ENCODE assay signal across 17 cellular contexts in the genomic region with DNA sequence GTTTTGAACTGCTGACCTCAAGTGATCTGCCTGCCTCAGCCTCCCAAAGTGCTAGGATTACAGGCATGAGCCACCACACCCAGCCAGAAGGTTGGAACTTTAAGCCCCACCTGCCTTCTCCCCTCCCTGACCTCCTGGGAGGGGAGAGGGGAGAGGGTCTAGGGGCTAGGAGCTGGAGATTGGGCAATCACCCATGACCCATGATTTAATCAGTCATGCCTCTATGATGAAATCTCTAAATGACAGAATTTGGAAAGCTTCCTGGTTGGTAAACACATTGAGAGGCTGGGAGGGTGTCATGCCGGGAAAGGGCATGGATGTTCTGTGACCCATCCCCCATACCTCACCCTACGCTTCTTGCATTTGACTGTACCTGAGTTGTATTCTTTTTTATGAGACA. TPM values are rescaled to one million over a fixed set of nuclear protein-coding genes. Genes with fewer than 3 reads are reported as not detected.
A peak's percentile ranks its signal among the peaks of the same experiment; 100 is the strongest.
DNase-seq lines count a peak whose midpoint lies in the region; ATAC-seq and TF ChIP-seq lines count a peak whose summit lies in the region.
"Had no signal": no experiment of that assay in that cellular context is flagged by ENCODE, and none has a peak within 500 bp of the region (broad histone marks: within the 10 kb centered on the region; RNA-seq: fewer than 3 reads in every experiment).

No MANE protein-coding gene starts in this region.

- H3K36me3 Mint-ChIP-seq in WTC11, result peaks cover 64% of the 10 kb centered on the region

- no peak overlapping the region for H4K8ac ChIP-seq in neuronal stem cell (ENCODE audit: low read depth, low read length)

- no peaks in the 10 kb centered on the region for H3K27me3 Mint-ChIP-seq in WTC11 (ENCODE audit: low read depth)
- H3K27me3 Mint-ChIP-seq: activated CD8-positive, alpha-beta memory T cell treated with anti-CD3 and anti-CD28 coated beads, Interleukin-2, amount 10 ng/mL, durations not matched to agents 7 days and 5 days; activated naive CD4-positive, alpha-beta T cell treated with anti-CD3 and anti-CD28 coated beads, Interleukin-2, amount 50 U/mL, for 24 hours had no signal

- H3K4me3 ChIP-seq in right lobe of liver (peak overlapping the region in 1 of 3 donors; percentile 5), prostate gland (no peak overlapping the region), neuronal stem cell (ENCODE audit: low read length in 2 of 2) (no peak overlapping the region)
- H3K4me3 ChIP-seq: GM12878, SJSA1, transverse colon had no signal

- H3K27me3 ChIP-seq in right lobe of liver (no peaks in the 10 kb centered on the region), prostate gland (replicated peaks; ENCODE audit: insufficient read depth) (no peaks in the 10 kb centered on the region), neuronal stem cell (ENCODE audit: control insufficient read depth in 3 of 3, insufficient read depth in 3 of 3, low read depth in 1 of 3, low read length in 3 of 3) (no peaks in the 10 kb centered on the region)
- H3K27me3 ChIP-seq: SJSA1, transverse colon had no signal

- intact Hi-C loops in left cardiac atrium (cut with DNase I), result no loop called here
- intact Hi-C loops in Right ventricle myocardium superior (cut with DNase I), result loop anchor here (2.0 kb wide), 1 partner anchor 17 kb away; no protein-coding TSS in a partner anchor
- intact Hi-C loops in right lobe of liver (cut with DNase I), result no loop called here
- intact Hi-C loops in prostate gland (cut with DNase I), result no loop called here

- no peaks in the 10 kb centered on the region for H3K9me3 Mint-ChIP-seq in WTC11
- H3K9me3 Mint-ChIP-seq: activated naive CD4-positive, alpha-beta T cell treated with anti-CD3 and anti-CD28 coated beads, Interleukin-2, amount 50 U/mL, for 24 hours had no signal

- DNase-seq in left cardiac atrium, result no peak
- DNase-seq in Right ventricle myocardium superior, result no peak
- DNase-seq in WTC11 (ENCODE audit: low spot score), result no peak
- peak; percentile 61 to 85 (median 82) for DNase-seq in right lobe of liver
- DNase-seq in GDM1 (lab: John Stamatoyannopoulos, UW), result no peak
- no peak for DNase-seq in prostate gland (ENCODE audit: low spot score)
- no peak for DNase-seq in neuronal stem cell (ENCODE audit: low spot score)
- no peak for DNase-seq in substantia nigra (lab: John Stamatoyannopoulos, UW)
- DNase-seq: activated CD8-positive, alpha-beta memory T cell treated with anti-CD3 and anti-CD28 coated beads, Interleukin-2, amount 10 ng/mL, durations not matched to agents 7 days and 5 days; foreskin melanocyte; kidney; NCI-H524; stimulated activated CD4-positive, alpha-beta T cell treated with anti-CD3 and anti-CD28 coated beads, Interleukin-12 subunit alpha, Interleukin-12 subunit beta, amount 100 ng/mL, for 4 hours; transverse colon had no signal

- H2AK5ac ChIP-seq in neuronal stem cell (ENCODE audit: low read depth, low read length), result no peak overlapping the region

- no peak overlapping the region for H3K4me3 Mint-ChIP-seq in WTC11
- H3K4me3 Mint-ChIP-seq: activated CD8-positive, alpha-beta memory T cell treated with anti-CD3 and anti-CD28 coated beads, Interleukin-2, amount 10 ng/mL, durations not matched to agents 7 days and 5 days; activated naive CD4-positive, alpha-beta T cell treated with anti-CD3 and anti-CD28 coated beads, Interleukin-2, amount 50 U/mL, for 24 hours had no signal

- H3K4ac ChIP-seq in neuronal stem cell (ENCODE audit: low read length), result no peak overlapping the region

- peak; percentile 17 to 39 for ATAC-seq in left cardiac atrium
- ATAC-seq in Right ventricle myocardium superior (ENCODE audit: poor library complexity), result no peak
- no peak for ATAC-seq in WTC11
- ATAC-seq in right lobe of liver, result peak; percentile 68 to 83 (median 74)
- ATAC-seq: activated CD8-positive, alpha-beta memory T cell treated with anti-CD3 and anti-CD28 coated beads, Interleukin-2, amount 10 ng/mL, durations not matched to agents 7 days and 5 days; GM12878 had no signal

- H3K4me2 ChIP-seq in neuronal stem cell (ENCODE audit: insufficient read depth, low read length, poor library complexity, severe bottlenecking), result no peak overlapping the region

- H3K18ac ChIP-seq in neuronal stem cell (ENCODE audit: low read length), result no peak overlapping the region

- no peak overlapping the region for H2BK15ac ChIP-seq in neuronal stem cell (ENCODE audit: low read length)

- H3K9me3 ChIP-seq in right lobe of liver (no peaks in the 10 kb centered on the region), prostate gland (no peaks in the 10 kb centered on the region), neuronal stem cell (replicated peaks in 1 of 2; ENCODE audit: control insufficient read depth in 2 of 2, insufficient read depth in 1 of 2, low read depth in 1 of 2, low read length in 2 of 2) (peaks cover 0 to 2% of the 10 kb centered on the region in 2 donors)
- H3K9me3 ChIP-seq: SJSA1, transverse colon had no signal

- no peak overlapping the region for H4K91ac ChIP-seq in neuronal stem cell (ENCODE audit: low read depth, low read length, poor library complexity)

- no peaks in the 10 kb centered on the region for H3K79me1 ChIP-seq in neuronal stem cell (ENCODE audit: low read depth, low read length)

- POLR2A ChIA-PET in WTC11 (lab: Charles Lee), result no interaction called here

- H2BK5ac ChIP-seq in neuronal stem cell (ENCODE audit: low read length), result no peak overlapping the region

- peaks cover 3 to 24% (median 6%) of the 10 kb centered on the region in 4 donors for H3K36me3 ChIP-seq in right lobe of liver
- no peaks in the 10 kb centered on the region for H3K36me3 ChIP-seq in prostate gland
- peaks cover 8 to 95% of the 10 kb centered on the region in 2 donors for H3K36me3 ChIP-seq in neuronal stem cell (replicated peaks in 1 of 2; ENCODE audit: control insufficient read depth in 2 of 2, insufficient read depth in 2 of 2, low read length in 2 of 2)

- no peak overlapping the region for H2AFZ ChIP-seq in neuronal stem cell (ENCODE audit: low read length)

- no peak overlapping the region for H3K9ac ChIP-seq in neuronal stem cell (ENCODE audit: low read depth, low read length, poor library complexity)

- no peak overlapping the region for H3K27ac Mint-ChIP-seq in WTC11
- H3K27ac Mint-ChIP-seq: activated CD8-positive, alpha-beta memory T cell treated with anti-CD3 and anti-CD28 coated beads, Interleukin-2, amount 10 ng/mL, durations not matched to agents 7 days and 5 days; activated naive CD4-positive, alpha-beta T cell treated with anti-CD3 and anti-CD28 coated beads, Interleukin-2, amount 50 U/mL, for 24 hours had no signal

- H3K23ac ChIP-seq in neuronal stem cell (ENCODE audit: low read depth, low read length, poor library complexity), result no peak overlapping the region

- H3K14ac ChIP-seq in neuronal stem cell (ENCODE audit: low read length), result no peak overlapping the region

- H3K27ac ChIP-seq in right lobe of liver (peak overlapping the region; percentile 84 to 93 (median 87)), prostate gland (no peak overlapping the region), neuronal stem cell (replicated peaks; ENCODE audit: low read length) (no peak overlapping the region), substantia nigra (ENCODE audit: low read depth, low read length, poor library complexity, severe bottlenecking) (no peak overlapping the region)
- H3K27ac ChIP-seq: SJSA1, transverse colon had no signal

- WGBS in right lobe of liver (ENCODE audit: insufficient coverage, low coverage, low lambda C conversion rate, missing lambda C conversion rate), result 5% methylated on average over 2 of the region's 2 CpGs
- WGBS in prostate gland, result 51% methylated on average over 2 of the region's 2 CpGs
- no CpG with 5 or more reads among the region's 2 CpGs for WGBS in neuronal stem cell (ENCODE audit: extremely low coverage in 2 of 2, insufficient read length in 2 of 2, insufficient replicate concordance in 1 of 2), 2 donors

- H3K4me1 ChIP-seq in right lobe of liver (peaks cover 0 to 41% (median 6%) of the 10 kb centered on the region in 4 donors), prostate gland (replicated peaks) (no peaks in the 10 kb centered on the region), neuronal stem cell (ENCODE audit: control insufficient read depth in 2 of 2, insufficient read depth in 1 of 2, low read depth in 1 of 2, low read length in 2 of 2) (peaks cover 0 to 1% of the 10 kb centered on the region in 2 donors)
- H3K4me1 ChIP-seq: transverse colon had no signal

- H2BK12ac ChIP-seq in neuronal stem cell (ENCODE audit: low read length), result no peak overlapping the region

- no peaks in the 10 kb centered on the region for H3K4me1 Mint-ChIP-seq in WTC11

- no peak overlapping the region for H2BK120ac ChIP-seq in neuronal stem cell (ENCODE audit: low read depth, low read length)

- TF ChIP-seq POLR2A in right lobe of liver (IDR thresholded peaks at IDR 0.05) (no peak), prostate gland (IDR thresholded peaks at IDR 0.05) (no peak)

- TF ChIP-seq CTCF in WTC11 (IDR thresholded peaks at IDR 0.05) (no peak), right lobe of liver (IDR thresholded peaks at IDR 0.05) (no peak), prostate gland (IDR thresholded peaks at IDR 0.05) (no peak)

- CTCF ChIA-PET in WTC11 (lab: Charles Lee), result interaction anchor here (1.6 kb wide), 1 partner anchor 26 kb away, joined by 4 read pairs; no protein-coding TSS in a partner anchor

TF ChIP-seq in WTC11, 78 proteins besides CTCF, POLR2A, EP300 and RAD21:
- no peak for TF ChIP-seq TP53 (CRISPR knock-in tag; IDR thresholded peaks at IDR 0.05)
- no peak for TF ChIP-seq GTF2I (CRISPR knock-in tag; conservative IDR thresholded peaks at IDR 0.05)
- no peak for TF ChIP-seq MXD4 (CRISPR knock-in tag; IDR thresholded peaks at IDR 0.05; ENCODE audit: borderline replicate concordance)
- peak; percentile 66 for TF ChIP-seq GABPB1 (CRISPR knock-in tag; IDR thresholded peaks at IDR 0.05)
- no peak for TF ChIP-seq OVOL2 (CRISPR knock-in tag; IDR thresholded peaks at IDR 0.05; ENCODE audit: borderline replicate concordance)
- TF ChIP-seq CREB1 (CRISPR knock-in tag; IDR thresholded peaks at IDR 0.05), result no peak

RNA-seq across cellular contexts. Expression of gene TFIP11, which starts 17.1 kb away (rescaled TPM):
- total RNA-seq in left cardiac atrium (10 to 100 TPM; 19.9 to 20.4 TPM), Right ventricle myocardium superior (23.9 TPM), WTC11 (2021) (24.6 to 26.9 TPM (median 25.7 TPM) in 3 replicates), right lobe of liver (10 to 100 TPM; 17.0 to 24.1 (median 21.6) TPM), prostate gland (10 to 100 TPM; 21.9 to 33.2 TPM)
- polyA plus RNA-seq in neuronal stem cell (2013, experiment 1 of 2), result 10.5 TPM
- 10.7 TPM for polyA plus RNA-seq in neuronal stem cell (2013, experiment 2 of 2)

RNA-seq across cellular contexts. Expression of gene SRRD, which starts 45.7 kb away (rescaled TPM):
- total RNA-seq in left cardiac atrium, result 10 to 100 TPM; 14.9 to 23.7 TPM
- 23.2 TPM for total RNA-seq in Right ventricle myocardium superior
- total RNA-seq in WTC11 (2021), result 20.0 to 25.1 TPM (median 22.9 TPM) in 3 replicates
- 10 to 100 TPM; 11.4 to 15.2 (median 11.8) TPM for total RNA-seq in right lobe of liver
- total RNA-seq in prostate gland, result 10 to 100 TPM; 15.2 to 24.4 TPM
- 11.3 TPM for polyA plus RNA-seq in neuronal stem cell (2013, experiment 1 of 2)
- 11.1 TPM for polyA plus RNA-seq in neuronal stem cell (2013, experiment 2 of 2)

RNA-seq across cellular contexts. Expression of gene HPS4, which starts 45.8 kb away (rescaled TPM):
- 10 to 100 TPM; 12.2 to 13.2 TPM for total RNA-seq in left cardiac atrium
- 8.3 TPM for total RNA-seq in Right ventricle myocardium superior
- 41.1 to 48.1 TPM (median 42.7 TPM) in 3 replicates for total RNA-seq in WTC11 (2021)
- total RNA-seq in right lobe of liver, result 10 to 100 TPM; 10.7 to 13.8 (median 12.6) TPM
- 10 to 100 TPM; 25.3 to 83.9 TPM for total RNA-seq in prostate gland
- 29.8 TPM for polyA plus RNA-seq in neuronal stem cell (2013, experiment 1 of 2)
- 30.4 TPM for polyA plus RNA-seq in neuronal stem cell (2013, experiment 2 of 2)

Comparison
In these comparisons a context has a peak if more than half of its experiments do, and no peak if none do; other contexts are left out.
1. ATAC-seq: peak in left cardiac atrium (2 of 2) and right lobe of liver (4 of 4); none in Right ventricle myocardium superior (single experiment) and WTC11 (single experiment).
2. DNase-seq: peak in right lobe of liver (3 of 3); none in left cardiac atrium (single experiment), Right ventricle myocardium superior (single experiment), WTC11 (single experiment), GDM1 (single experiment), prostate gland (single experiment), neuronal stem cell (single experiment) and substantia nigra (0 of 49).
3. H3K27ac ChIP-seq: peak in right lobe of liver (3 of 3); none in prostate gland (0 of 2), neuronal stem cell (single experiment) and substantia nigra (single experiment).